1 cellular context compared by ENCODE assay signal in the genomic region with DNA sequence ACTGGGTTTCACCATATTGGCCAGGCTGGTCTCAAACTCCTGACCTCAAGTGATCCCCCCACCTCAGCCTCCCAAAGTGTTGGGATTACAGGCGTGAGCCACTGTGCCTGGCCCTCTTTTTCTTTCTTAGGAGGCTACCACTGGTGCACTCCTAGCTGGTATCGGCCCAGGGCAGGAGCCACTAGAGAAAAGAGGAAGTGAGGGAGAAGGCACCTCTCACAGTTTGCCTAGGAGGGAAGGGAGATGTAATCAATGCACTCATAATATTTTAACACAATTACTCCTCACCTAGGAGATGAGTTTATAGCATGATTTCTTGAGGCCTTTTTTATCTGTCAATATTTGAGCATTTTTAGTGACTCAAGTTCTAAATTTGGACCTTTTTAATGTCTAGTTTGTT.
TF ChIP-seq lines count a peak whose summit lies in the region.

No MANE protein-coding gene starts in this region.

TF ChIP-seq in GM23338, 12 proteins besides CTCF, POLR2A, EP300 and RAD21 (continued from another document):
- no peak for TF ChIP-seq ZNF462 (CRISPR knock-in tag; IDR thresholded peaks at IDR 0.05)
- TF ChIP-seq, protein P1, sequence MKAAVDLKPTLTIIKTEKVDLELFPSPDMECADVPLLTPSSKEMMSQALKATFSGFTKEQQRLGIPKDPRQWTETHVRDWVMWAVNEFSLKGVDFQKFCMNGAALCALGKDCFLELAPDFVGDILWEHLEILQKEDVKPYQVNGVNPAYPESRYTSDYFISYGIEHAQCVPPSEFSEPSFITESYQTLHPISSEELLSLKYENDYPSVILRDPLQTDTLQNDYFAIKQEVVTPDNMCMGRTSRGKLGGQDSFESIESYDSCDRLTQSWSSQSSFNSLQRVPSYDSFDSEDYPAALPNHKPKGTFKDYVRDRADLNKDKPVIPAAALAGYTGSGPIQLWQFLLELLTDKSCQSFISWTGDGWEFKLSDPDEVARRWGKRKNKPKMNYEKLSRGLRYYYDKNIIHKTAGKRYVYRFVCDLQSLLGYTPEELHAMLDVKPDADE (IDR thresholded peaks at IDR 0.05) = no peak
- no peak for TF ChIP-seq ZNF114 (CRISPR knock-in tag; IDR thresholded peaks at IDR 0.05)
- TF ChIP-seq EZH2 (IDR thresholded peaks at IDR 0.05; ENCODE audit: low read depth, unreplicated experiment) = no peak
- TF ChIP-seq NANOG (IDR thresholded peaks at IDR 0.05; ENCODE audit: borderline replicate concordance) = no peak
